In genomic region chr17:73210002-73210678, GRCh38 we compare ENCODE assay signal across 11 cellular contexts. TPM values are rescaled to one million over a fixed set of nuclear protein-coding genes. Genes with fewer than 3 reads are reported as not detected.
DNase-seq lines count a peak whose midpoint lies in the region; ATAC-seq, FAIRE-seq and TF ChIP-seq lines count a peak whose summit lies in the region.
"Had no signal": no experiment of that assay in that cellular context is flagged by ENCODE, and none has a peak within 500 bp of the region (broad histone marks: within the 10 kb centered on the region; RNA-seq: fewer than 3 reads in every experiment).

No MANE protein-coding gene starts in this region.

- H4K20me1 ChIP-seq in PC-9 (ENCODE audit: insufficient read depth) = peaks cover 25% of the 10 kb centered on the region

- TF ChIP-seq CTCF in natural killer cell (IDR thresholded peaks at IDR 0.05) (no peak), PC-9 (conservative IDR thresholded peaks at IDR 0.05) (peak; percentile 69), endothelial cell (IDR thresholded peaks at IDR 0.05; ENCODE audit: unreplicated experiment) (peak; percentile 77), pancreas (IDR thresholded peaks at IDR 0.05) (peak in 1 of 4 donors; percentile 11)

- FAIRE-seq in urothelium cell line (lab: Jason Lieb, UNC) = no peak
- FAIRE-seq in pancreas (lab: Jason Lieb, UNC) = no peak
- FAIRE-seq: H54 had no signal

- CTCF ChIA-PET in PC-9 (lab: Charles Lee) = no interaction called here

- POLR2A ChIA-PET in PC-9 (lab: Charles Lee; ENCODE audit: unreplicated experiment) = no interaction called here

- ATAC-seq in natural killer cell = no peak
- ATAC-seq in natural killer cell treated with Interleukin-12 subunit alpha and Interleukin-12 subunit beta and Interleukin-15 and Interleukin-18, amount 100 ng/mL, for 72 hours = no peak
- ATAC-seq in pancreas = no peak

- H3K27me3 ChIP-seq in PC-9 (ENCODE audit: insufficient read depth, low read depth) = no peaks in the 10 kb centered on the region
- no peaks in the 10 kb centered on the region for H3K27me3 ChIP-seq in pancreas
- H3K27me3 ChIP-seq: SJCRH30 had no signal

- H3K27ac Mint-ChIP-seq in natural killer cell = peak overlapping the region; percentile 11 to 14
- H3K27ac Mint-ChIP-seq in natural killer cell treated with Interleukin-12 subunit alpha and Interleukin-12 subunit beta and Interleukin-15 and Interleukin-18, amount 100 ng/mL, for 72 hours = no peak overlapping the region
- no peak overlapping the region for H3K27ac Mint-ChIP-seq in endothelial cell (ENCODE audit: unreplicated experiment)

- no peaks in the 10 kb centered on the region for H3K4me1 ChIP-seq in PC-9 (replicated peaks; ENCODE audit: insufficient read depth)
- no peaks in the 10 kb centered on the region for H3K4me1 ChIP-seq in pancreas
- H3K4me1 ChIP-seq: SJCRH30 had no signal

- peaks cover 28% of the 10 kb centered on the region for H3K36me3 ChIP-seq in PC-9 (ENCODE audit: low read depth)
- H3K36me3 ChIP-seq in pancreas = peaks cover 6 to 47% (median 32%) of the 10 kb centered on the region in 3 donors

- H3K36me3 Mint-ChIP-seq in natural killer cell = peaks cover 20% of the 10 kb centered on the region
- peaks cover 23% of the 10 kb centered on the region for H3K36me3 Mint-ChIP-seq in natural killer cell treated with Interleukin-12 subunit alpha and Interleukin-12 subunit beta and Interleukin-15 and Interleukin-18, amount 100 ng/mL, for 72 hours
- peaks cover 21% of the 10 kb centered on the region for H3K36me3 Mint-ChIP-seq in endothelial cell (ENCODE audit: low read depth, unreplicated experiment)

- no peak for DNase-seq in natural killer cell
- no peak for DNase-seq in natural killer cell treated with Interleukin-12 subunit alpha and Interleukin-12 subunit beta and Interleukin-15 and Interleukin-18, amount 100 ng/mL, for 72 hours (ENCODE audit: low spot score)
- no peak for DNase-seq in PC-9
- no peak for DNase-seq in endothelial cell (ENCODE audit: low spot score)
- peak; percentile 63 for DNase-seq in urothelium cell line (ENCODE audit: low spot score)
- DNase-seq in pancreas = no peak
- DNase-seq in hypothalamus (lab: John Stamatoyannopoulos, UW) = no peak
- no peak for DNase-seq in stimulated activated CD4-positive, alpha-beta T cell treated with anti-CD3 and anti-CD28 coated beads, Interleukin-15, amount 100 ng/mL, for 24 hours
- DNase-seq: substantia nigra had no signal

- H3K9me3 ChIP-seq in PC-9 (ENCODE audit: insufficient read depth, low read depth) (no peaks in the 10 kb centered on the region), pancreas (no peaks in the 10 kb centered on the region)
- H3K9me3 ChIP-seq: SJCRH30 had no signal

- H3K27ac ChIP-seq in PC-9 = no peak overlapping the region
- no peak overlapping the region for H3K27ac ChIP-seq in pancreas
- H3K27ac ChIP-seq: SJCRH30 had no signal

- peaks cover 25% of the 10 kb centered on the region for H3F3A ChIP-seq in PC-9 (ENCODE audit: insufficient read depth, low read depth)

- H3K4me3 Mint-ChIP-seq in natural killer cell (no peak overlapping the region), endothelial cell (ENCODE audit: unreplicated experiment) (peak overlapping the region; percentile 34)
- H3K4me3 Mint-ChIP-seq in natural killer cell treated with Interleukin-12 subunit alpha and Interleukin-12 subunit beta and Interleukin-15 and Interleukin-18, amount 100 ng/mL, for 72 hours = no peak overlapping the region

- WGBS in pancreas, 2 donors = 77 to 80% methylated on average over 8 of the region's 8 CpGs

- peaks cover 6% of the 10 kb centered on the region for H3K79me2 ChIP-seq in PC-9 (ENCODE audit: low read depth)

- no peak overlapping the region for H2AFZ ChIP-seq in PC-9

- H3K27me3 Mint-ChIP-seq in natural killer cell (ENCODE audit: low read depth in 2 of 2) (no peaks in the 10 kb centered on the region), endothelial cell (ENCODE audit: unreplicated experiment) (no peaks in the 10 kb centered on the region)
- H3K27me3 Mint-ChIP-seq in natural killer cell treated with Interleukin-12 subunit alpha and Interleukin-12 subunit beta and Interleukin-15 and Interleukin-18, amount 100 ng/mL, for 72 hours = no peaks in the 10 kb centered on the region

- H3K4me1 Mint-ChIP-seq in natural killer cell (peaks cover 11 to 22% of the 10 kb centered on the region in 2 donors), endothelial cell (ENCODE audit: unreplicated experiment) (no peaks in the 10 kb centered on the region)
- H3K4me1 Mint-ChIP-seq in natural killer cell treated with Interleukin-12 subunit alpha and Interleukin-12 subunit beta and Interleukin-15 and Interleukin-18, amount 100 ng/mL, for 72 hours (ENCODE audit: low read depth in 2 of 2) = peaks cover 16 to 24% of the 10 kb centered on the region in 2 donors

- no peak overlapping the region for H3K4me2 ChIP-seq in PC-9

- no TSS peak for BruUV-seq in PC-9 (replicated peaks; lab: Mats Ljungman, UMichigan)

- H3K9me3 Mint-ChIP-seq in natural killer cell = no peaks in the 10 kb centered on the region
- no peaks in the 10 kb centered on the region for H3K9me3 Mint-ChIP-seq in natural killer cell treated with Interleukin-12 subunit alpha and Interleukin-12 subunit beta and Interleukin-15 and Interleukin-18, amount 100 ng/mL, for 72 hours
- no peaks in the 10 kb centered on the region for H3K9me3 Mint-ChIP-seq in endothelial cell (ENCODE audit: unreplicated experiment)

- no peak overlapping the region for H3K4me3 ChIP-seq in PC-9
- H3K4me3 ChIP-seq in pancreas = no peak overlapping the region
- H3K4me3 ChIP-seq: SJCRH30 had no signal

- H3K9me2 ChIP-seq in PC-9 (ENCODE audit: insufficient read depth) = no peaks in the 10 kb centered on the region

- intact Hi-C loops in natural killer cell (cut with micrococcal nuclease) (no loop called here), PC-9 (cut with micrococcal nuclease; ENCODE audit: unreplicated experiment) (no loop called here), pancreas (cut with DNase I) (no loop called here)

RNA-seq across cellular contexts. Expression of gene COG1, which starts 17.3 kb away (rescaled TPM):
- total RNA-seq in natural killer cell (10 to 100 TPM; 64.1 to 73.2 (median 68.3) TPM), PC-9 (2021) (24.8 and 25.6 TPM in 2 replicates), endothelial cell (ENCODE audit: unreplicated experiment) (27.8 TPM), pancreas (10 to 100 TPM; 21.1 to 29.6 (median 25.5) TPM)
- 10 to 100 TPM; 27.4 to 28.0 TPM for total RNA-seq in natural killer cell treated with Interleukin-12 subunit alpha and Interleukin-12 subunit beta and Interleukin-15 and Interleukin-18, amount 100 ng/mL, for 72 hours
- 10 to 100 TPM; 24.0 to 27.5 TPM for polyA plus RNA-seq in pancreas

RNA-seq across cellular contexts. Expression of gene SSTR2, which starts 45.3 kb away (rescaled TPM):
- not detected for total RNA-seq in natural killer cell
- not detected for total RNA-seq in natural killer cell treated with Interleukin-12 subunit alpha and Interleukin-12 subunit beta and Interleukin-15 and Interleukin-18, amount 100 ng/mL, for 72 hours
- not detected in 2 replicates for total RNA-seq in PC-9 (2021)
- 0.26 TPM for total RNA-seq in endothelial cell (ENCODE audit: unreplicated experiment)
- total RNA-seq in pancreas = 1 to 10 TPM in 1 of 6 donors, under 1 TPM in 5; 0.14 to 1.0 (median 0.46) TPM
- polyA plus RNA-seq in pancreas = 1 to 10 TPM in 1 of 2 donors, under 1 TPM in 1; 0.57 to 4.1 TPM

RNA-seq across cellular contexts. Expression of gene CPSF4L, which starts 51.5 kb away (rescaled TPM):
- not detected for total RNA-seq in natural killer cell
- not detected for total RNA-seq in natural killer cell treated with Interleukin-12 subunit alpha and Interleukin-12 subunit beta and Interleukin-15 and Interleukin-18, amount 100 ng/mL, for 72 hours
- total RNA-seq in PC-9 (2021) = 0.52 TPM in 1 of 2 replicates, not detected in the other
- not detected for total RNA-seq in endothelial cell (ENCODE audit: unreplicated experiment)
- under 1 TPM in 4 of 6 donors, not detected in 2; 0.19 to 0.67 (median 0.21) TPM for total RNA-seq in pancreas
- polyA plus RNA-seq in pancreas = not detected
- total RNA-seq: SJCRH30 had no signal

Comparison
In these comparisons a context has a peak if more than half of its experiments do, and no peak if none do; other contexts are left out.
1. H3K27ac Mint-ChIP-seq: peak in natural killer cell (2 of 2); none in natural killer cell treated with Interleukin-12 subunit alpha and Interleukin-12 subunit beta and Interleukin-15 and Interleukin-18, amount 100 ng/mL, for 72 hours (0 of 2) and endothelial cell (single experiment).